Comparison of ENCODE assay signal across 12 cellular contexts in the genomic region with DNA sequence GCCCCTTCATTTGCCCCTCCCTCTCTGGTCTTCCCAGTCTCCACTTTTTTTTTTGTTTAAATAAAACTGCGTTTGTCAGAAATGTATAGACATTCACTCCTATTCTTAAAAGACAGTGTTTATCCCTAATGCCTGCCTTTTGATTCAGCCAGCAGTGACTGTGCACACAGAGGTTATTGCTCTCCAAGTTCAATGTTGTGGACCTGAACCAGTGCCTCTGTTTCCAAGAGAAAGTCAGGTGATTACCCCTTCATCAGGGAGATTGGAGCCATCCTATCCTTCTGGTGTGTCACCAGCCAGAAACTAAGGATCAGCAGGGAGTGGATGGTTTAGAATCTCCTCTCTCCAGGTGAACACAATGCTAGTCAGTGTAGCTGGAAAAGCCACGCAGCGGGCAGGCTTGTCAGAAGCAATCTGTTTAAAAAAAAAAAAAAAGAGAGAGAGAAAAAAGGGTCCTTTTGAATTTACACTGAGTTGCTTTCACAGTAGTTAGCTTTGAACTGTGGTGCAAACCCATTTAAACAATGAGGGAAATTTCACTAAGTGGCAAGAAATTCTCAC.
DNase-seq lines count a peak whose midpoint lies in the region; ATAC-seq lines count a peak whose summit lies in the region.
"Had no signal": no experiment of that assay in that cellular context is flagged by ENCODE, and none has a peak within 500 bp of the region (broad histone marks: within the 10 kb centered on the region; RNA-seq: fewer than 3 reads in every experiment).

No MANE protein-coding gene starts in this region.

- peak; percentile 78 for ATAC-seq in left lobe of liver
- no peak for ATAC-seq in GM18861 (IDR thresholded peaks at IDR 0.05; ENCODE audit: unreplicated experiment)
- ATAC-seq: activated naive CD4-positive, alpha-beta T cell treated with anti-CD3 and anti-CD28 coated beads, Interleukin-2, amount 50 U/mL, for 72 hours had no signal

- peak overlapping the region; percentile 94 for H3K27ac ChIP-seq in caudate nucleus (ENCODE audit: low read depth, low read length)
- H3K27ac ChIP-seq in temporal lobe (ENCODE audit: low read depth, low read length): peak overlapping the region; percentile 93
- H3K27ac ChIP-seq: pancreas had no signal

- DNase-seq in NCI-H2227 (lab: John Stamatoyannopoulos, UW; ENCODE audit: unreplicated experiment) (peak; percentile 44), caudate nucleus (lab: John Stamatoyannopoulos, UW) (peak in 4 of 61 donors; percentile 12 to 41 (median 30)), left lobe of liver (ENCODE audit: low spot score) (no peak), DMS114 treated with DMSO at 0.1 percent for 48 hours (lab: John Stamatoyannopoulos, UW; ENCODE audit: unreplicated experiment) (no peak), NOMO-1 (lab: John Stamatoyannopoulos, UW; ENCODE audit: unreplicated experiment in 2 of 2) (no peak)
- DNase-seq: NCI-H2171 treated with DMSO at 0.1 percent for 48 hours; pancreas; stimulated activated CD4-positive, alpha-beta T cell treated with anti-CD3 and anti-CD28 coated beads, Interleukin-4, amount 100 ng/mL, for 1 hour; stimulated activated naive CD4-positive, alpha-beta T cell treated with Interleukin-2 at 50 U/mL for 16 hours had no signal
